In the genomic region with DNA sequence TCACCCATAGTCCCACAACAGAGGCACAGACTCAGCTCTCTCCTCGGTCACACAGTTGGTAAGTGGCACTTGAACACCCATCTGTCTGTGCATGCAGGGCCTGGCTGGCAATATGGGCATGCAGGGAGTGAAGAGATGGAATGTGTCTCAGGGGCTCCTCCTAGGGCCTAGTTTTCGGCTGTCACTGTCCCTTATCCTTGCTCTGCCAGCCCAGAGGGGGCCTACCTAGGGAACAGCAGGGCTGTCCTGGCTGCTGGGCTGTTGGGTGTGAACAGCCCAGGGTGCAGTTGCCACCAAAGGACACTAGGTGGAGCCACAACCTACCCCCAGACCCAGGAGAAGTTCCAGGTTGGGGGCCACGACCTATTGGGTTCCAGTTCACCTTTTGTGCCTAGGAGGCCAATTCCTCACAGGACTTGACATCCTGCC, we compare ENCODE assay signal across 8 cellular contexts. TPM values are rescaled to one million over a fixed set of nuclear protein-coding genes. Genes with fewer than 3 reads are reported as not detected.
DNase-seq lines count a peak whose midpoint lies in the region; ATAC-seq and TF ChIP-seq lines count a peak whose summit lies in the region.
"Not testable (repeated sequence)": the region's sequence is repeated elsewhere in the genome, so short reads cannot be mapped to it uniquely, and the experiment has no call there.

No MANE protein-coding gene starts in this region.

- not testable (repeated sequence) for H3K36me3 ChIP-seq in CD4-positive, alpha-beta memory T cell (ENCODE audit: insufficient read depth, low read length); lung (ENCODE audit: control insufficient read depth in 2 of 2, insufficient read depth in 2 of 2, low read length in 2 of 2)

- WGBS in lung, 2 donors, result 24 to 50% methylated on average over 2 to 3 of the region's 3 CpGs

- not testable (repeated sequence) for H3K36me3 Mint-ChIP-seq in CD4-positive, alpha-beta memory T cell

- peak overlapping the region in 1 of 7 donors; percentile 57 for H3K27ac Mint-ChIP-seq in CD4-positive, alpha-beta memory T cell

- H3K4me3 Mint-ChIP-seq in CD4-positive, alpha-beta memory T cell, result peak overlapping the region in 2 of 8 donors; percentile 31 to 80

- H3K9me3 ChIP-seq in CD4-positive, alpha-beta memory T cell (ENCODE audit: control insufficient read depth in 1 of 2, low read length in 2 of 2); lung (ENCODE audit: control insufficient read depth in 2 of 2, insufficient read depth in 1 of 2, low read length in 1 of 2): not testable (repeated sequence)

- H3K4me3 ChIP-seq in CD4-positive, alpha-beta memory T cell (ENCODE audit: low read length in 2 of 2); LNCaP clone FGC (ENCODE audit: low read depth, low read length); lung: not testable (repeated sequence)

- not testable (repeated sequence) for H3K9me3 Mint-ChIP-seq in CD4-positive, alpha-beta memory T cell

- CTCF ChIA-PET in CD4-positive, alpha-beta memory T cell (lab: Charles Lee; ENCODE audit: partially characterized antibody), result interaction anchor here (0.7 to 4.9 kb wide), 20 partner anchors 8 to 333 kb away, joined by 3 to 26 read pairs (median 5); a partner anchor contains a TSS

- not testable (repeated sequence) for H3K27me3 ChIP-seq in CD4-positive, alpha-beta memory T cell (ENCODE audit: insufficient read depth, low read length); lung (ENCODE audit: control insufficient read depth, insufficient read depth)

- peak; percentile 45 for ATAC-seq in GM21528 (IDR thresholded peaks at IDR 0.05; ENCODE audit: low FRiP score, unreplicated experiment)
- ATAC-seq in esophagus mucosa, result peak; percentile 69
- not testable (repeated sequence) for ATAC-seq in lung (ENCODE audit: insufficient read depth, low FRiP score)

- H3K4me1 Mint-ChIP-seq in CD4-positive, alpha-beta memory T cell, result not testable (repeated sequence)

- POLR2A ChIA-PET in CD4-positive, alpha-beta memory T cell (lab: Charles Lee; ENCODE audit: partially characterized antibody), result interaction anchor here (2.9 kb wide), 1 partner anchor 195 kb away, joined by 12 read pairs; no protein-coding TSS in a partner anchor

- TF ChIP-seq CTCF in LNCaP clone FGC (IDR thresholded peaks at IDR 0.05; ENCODE audit: control insufficient read depth, extremely low read depth, insufficient read depth) (peak; percentile 39), lung (IDR thresholded peaks at IDR 0.05; ENCODE audit: control extremely low read depth, extremely low read depth) (peak; percentile 49)

- intact Hi-C loops in CD4-positive, alpha-beta memory T cell (cut with micrococcal nuclease), result not testable (repeated sequence)

- not testable (repeated sequence) for H3K4me1 ChIP-seq in CD4-positive, alpha-beta memory T cell (ENCODE audit: insufficient read depth, low read length); lung (ENCODE audit: control insufficient read depth in 2 of 2, insufficient read depth in 2 of 2, low read length in 2 of 2)

- not testable (repeated sequence) for H3K27me3 Mint-ChIP-seq in CD4-positive, alpha-beta memory T cell

- H3K27ac ChIP-seq in CD4-positive, alpha-beta memory T cell (ENCODE audit: low read depth, low read length); lung (ENCODE audit: low read depth in 1 of 2, low read length in 1 of 2): not testable (repeated sequence)

- DNase-seq in CD4-positive, alpha-beta memory T cell, result peak; percentile 35 to 64 (median 56)
- not testable (repeated sequence) for DNase-seq in LNCaP clone FGC (ENCODE audit: low read depth); lung (ENCODE audit: low spot score)
- DNase-seq in T-helper 22 cell (ENCODE audit: low read depth), result peak; percentile 41
- DNase-seq in activated naive CD4-positive, alpha-beta T cell treated with Interleukin-2 at 50 U/mL for 16 hours, result peak; percentile 62
- peak in 4 of 6 experiments; percentile 22 to 78 (median 54) for DNase-seq in stimulated activated naive CD4-positive, alpha-beta T cell (lab: John Stamatoyannopoulos, UW)

RNA-seq across cellular contexts. Expression of a gene that starts 30.6 kb away (rescaled TPM):
- 1,000 to 10,000 TPM; 3,010 to 3,866 TPM for total RNA-seq in CD4-positive, alpha-beta memory T cell
- polyA plus RNA-seq in CD4-positive, alpha-beta memory T cell, result not detected
- 6,387 TPM for total RNA-seq in esophagus mucosa
- total RNA-seq in lung, result 1,000 to 10,000 TPM in 1 of 2 donors, under 1 TPM in 1; under 0.01 to 3,134 TPM
- polyA plus RNA-seq in lung, result not detected

RNA-seq across cellular contexts. Expression of a gene that starts 42.9 kb away (rescaled TPM):
- 1,000 to 10,000 TPM; 3,010 to 3,866 TPM for total RNA-seq in CD4-positive, alpha-beta memory T cell
- polyA plus RNA-seq in CD4-positive, alpha-beta memory T cell, result not detected
- total RNA-seq in esophagus mucosa, result 6,387 TPM
- total RNA-seq in lung, result 1,000 to 10,000 TPM in 1 of 2 donors, under 1 TPM in 1; under 0.01 to 3,134 TPM
- polyA plus RNA-seq in lung, result not detected
